Comparison of ENCODE assay signal across 18 cellular contexts in the genomic region with DNA sequence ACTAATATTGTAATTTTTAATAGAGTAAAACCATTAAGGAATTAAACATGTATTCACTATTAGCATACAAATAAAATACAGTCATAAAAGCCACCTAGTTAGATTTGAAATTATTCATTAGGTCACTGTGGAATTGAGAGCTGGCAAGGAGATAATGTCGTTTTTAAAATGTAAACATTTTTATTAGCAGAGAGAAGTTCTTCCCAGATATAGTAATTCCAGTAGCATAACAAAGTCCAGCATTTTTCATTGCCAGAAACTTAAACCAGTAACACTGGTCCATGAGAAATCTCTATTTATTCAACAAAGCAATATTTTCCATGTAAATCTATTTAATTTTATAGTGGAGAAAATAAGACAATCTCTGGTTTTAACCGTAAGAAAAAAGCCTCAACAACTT.
"Had no signal": no experiment of that assay in that cellular context is flagged by ENCODE, and none has a peak within 500 bp of the region (broad histone marks: within the 10 kb centered on the region; RNA-seq: fewer than 3 reads in every experiment).

No MANE protein-coding gene starts in this region.

- H3K27ac Mint-ChIP-seq: activated naive CD8-positive, alpha-beta T cell treated with anti-CD3 and anti-CD28 coated beads for 36 hours; natural killer cell; progenitor cell of endocrine pancreas; stimulated activated memory B cell treated with anti-CD40 and anti-IgM and Interleukin-4, amounts not matched to agents 10 μg/mL and 1 μg/mL and 100 μg/mL, for 72 hours had no signal

- H3K4me3 ChIP-seq: right atrium auricular region, tibial nerve, uterus had no signal

- H3K36me3 Mint-ChIP-seq: activated naive CD8-positive, alpha-beta T cell treated with anti-CD3 and anti-CD28 coated beads for 36 hours; natural killer cell had no signal

- H3K4me1 Mint-ChIP-seq: natural killer cell had no signal

- H3K9me3 Mint-ChIP-seq: activated naive CD8-positive, alpha-beta T cell treated with anti-CD3 and anti-CD28 coated beads for 36 hours; natural killer cell; stimulated activated memory B cell treated with anti-CD40 and anti-IgM and Interleukin-4, amounts not matched to agents 10 μg/mL and 1 μg/mL and 100 μg/mL, for 72 hours had no signal

- ATAC-seq: esophagus mucosa; natural killer cell; stimulated activated memory B cell treated with anti-CD40 and anti-IgM and Interleukin-4, amounts not matched to agents 10 μg/mL and 1 μg/mL and 100 μg/mL, for 72 hours had no signal

- DNase-seq: activated CD4-positive, alpha-beta T cell treated with anti-CD3 and anti-CD28 coated beads for 48 hours; activated CD8-positive, alpha-beta memory T cell treated with anti-CD3 and anti-CD28 coated beads for 24 hours; activated gamma-delta T cell; activated naive CD8-positive, alpha-beta T cell treated with anti-CD3 and anti-CD28 coated beads for 36 hours; hippocampal formation; kidney glomerular epithelial cell; mesenchymal stem cell; natural killer cell; occipital lobe; SK-N-SH; stimulated activated CD4-positive, alpha-beta T cell treated with anti-CD3 and anti-CD28 coated beads, Interleukin-2, amount 100 ng/mL, for 48 hours; T-helper 1 cell; uterus had no signal

- H3K27me3 Mint-ChIP-seq: activated naive CD8-positive, alpha-beta T cell treated with anti-CD3 and anti-CD28 coated beads for 36 hours; progenitor cell of endocrine pancreas; stimulated activated memory B cell treated with anti-CD40 and anti-IgM and Interleukin-4, amounts not matched to agents 10 μg/mL and 1 μg/mL and 100 μg/mL, for 72 hours had no signal

- H3K4me3 Mint-ChIP-seq: activated naive CD8-positive, alpha-beta T cell treated with anti-CD3 and anti-CD28 coated beads for 36 hours; natural killer cell; stimulated activated memory B cell treated with anti-CD40 and anti-IgM and Interleukin-4, amounts not matched to agents 10 μg/mL and 1 μg/mL and 100 μg/mL, for 72 hours had no signal
